ENCODE assay signal across 8 cellular contexts in genomic region chr17:82876602-82877391, GRCh38. TPM values are rescaled to one million over a fixed set of nuclear protein-coding genes. Genes with fewer than 3 reads are reported as not detected.
A peak's percentile ranks its signal among the peaks of the same experiment; 100 is the strongest.
DNase-seq lines count a peak whose midpoint lies in the region; ATAC-seq and TF ChIP-seq lines count a peak whose summit lies in the region.

No MANE protein-coding gene starts in this region.

- no peak overlapping the region for H3K4me3 ChIP-seq in astrocyte of the cerebellum (ENCODE audit: low read depth, low read length)

- TF ChIP-seq CTCF in astrocyte of the cerebellum (IDR thresholded peaks at IDR 0.05; ENCODE audit: low read depth, low read length, missing control alignments): peak; percentile 67

- ATAC-seq in left ventricle myocardium superior: peak; percentile 96
- ATAC-seq in GM18861 (IDR thresholded peaks at IDR 0.05; ENCODE audit: unreplicated experiment): no peak
- no peak for ATAC-seq in GM18867 (IDR thresholded peaks at IDR 0.05; ENCODE audit: unreplicated experiment)

- DNase-seq in AG20443 (ENCODE audit: low spot score) (peak; percentile 95), astrocyte of the cerebellum (ENCODE audit: low read depth) (peak; percentile 49), left ventricle myocardium superior (peak; percentile 87), renal cortical epithelial cell (ENCODE audit: low read depth) (peak; percentile 24), GF-D8 (lab: John Stamatoyannopoulos, UW) (no peak)

- intact Hi-C loops in left ventricle myocardium superior (cut with micrococcal nuclease): no loop called here

- peak; percentile 50 for TF ChIP-seq RAD21 in Ishikawa (IDR thresholded peaks at IDR 0.05; ENCODE audit: low read depth)

- in situ Hi-C loops in astrocyte of the cerebellum (cut with HindIII; ENCODE audit: low sequenced_read_pairs): no loop called here

- no peak for TF ChIP-seq EP300 in Ishikawa (IDR thresholded peaks at IDR 0.05; ENCODE audit: borderline replicate concordance)

TF ChIP-seq in Ishikawa, 13 proteins besides CTCF, POLR2A, EP300 and RAD21:
- no peak for TF ChIP-seq YY1 (IDR thresholded peaks at IDR 0.05; ENCODE audit: low read depth)
- peak; percentile 49; the same call in 1 of the 2 replicates for TF ChIP-seq MAX (IDR thresholded peaks at IDR 0.05)

RNA-seq across cellular contexts. Expression of gene ZNF750, which starts 37.0 kb away (rescaled TPM):
- total RNA-seq in left ventricle myocardium superior (0.15 TPM), renal cortical epithelial cell (not detected in 2 replicates)
